9 cellular contexts compared by ENCODE assay signal in genomic region chr11:117076941-117077659, GRCh38. TPM values are rescaled to one million over a fixed set of nuclear protein-coding genes. Genes with fewer than 3 reads are reported as not detected.
DNase-seq lines count a peak whose midpoint lies in the region; ATAC-seq and TF ChIP-seq lines count a peak whose summit lies in the region.
"Had no signal": no experiment of that assay in that cellular context is flagged by ENCODE, and none has a peak within 500 bp of the region (broad histone marks: within the 10 kb centered on the region; RNA-seq: fewer than 3 reads in every experiment).

No MANE protein-coding gene starts in this region.

- peaks cover 0 to 2% of the 10 kb centered on the region in 2 experiments; a peak in 2 of 5 replicates for H3K9me3 Mint-ChIP-seq in H9

- no peak overlapping the region for H3K4me3 ChIP-seq in suprapubic skin
- H3K4me3 ChIP-seq: esophagus muscularis mucosa, lung had no signal

- H3K4me2 ChIP-seq in H9 (ENCODE audit: insufficient read depth, insufficient read length, low read length): peak overlapping the region; percentile 32

- TF ChIP-seq CTCF in H9 (conservative IDR thresholded peaks at IDR 0.05) (no peak), suprapubic skin (IDR thresholded peaks at IDR 0.05) (no peak)

- TF ChIP-seq POLR2A in suprapubic skin (IDR thresholded peaks at IDR 0.05): no peak

- H3K4me3 Mint-ChIP-seq in H9: no peak overlapping the region

- H2BK5ac ChIP-seq in H9 (ENCODE audit: insufficient read length, low read length): no peak overlapping the region

- H3K79me1 ChIP-seq in H9 (ENCODE audit: insufficient read depth, low read depth, low read length, poor library complexity, severe bottlenecking): no peaks in the 10 kb centered on the region

- H3K18ac ChIP-seq in H9 (ENCODE audit: insufficient read length, low read depth, low read length): no peak overlapping the region

- H3K4me1 ChIP-seq in H9 (ENCODE audit: insufficient read depth, low read length) (peaks cover 8% of the 10 kb centered on the region; the same call in 1 of the 2 replicates), suprapubic skin (peaks cover 39% of the 10 kb centered on the region)

- peaks cover 0 to 10% (median 5%) of the 10 kb centered on the region in 3 experiments; a peak in 2 of 7 replicates for H3K36me3 Mint-ChIP-seq in H9 (ENCODE audit: insufficient read depth in 1 of 3, low read depth in 3 of 3)

- H2AFZ ChIP-seq in H9 (ENCODE audit: low read length): no peak overlapping the region

- no peaks in the 10 kb centered on the region for H4K20me1 ChIP-seq in H9 (ENCODE audit: control insufficient read depth, insufficient read depth, insufficient read length)

- no peaks in the 10 kb centered on the region for H3K23me2 ChIP-seq in H9 (ENCODE audit: insufficient read length, low read depth, low read length, poor library complexity, severe bottlenecking)

- H3K27ac Mint-ChIP-seq in H9: peak overlapping the region in 2 of 3 experiments; percentile 57 to 88; a peak in 4 of 7 replicates

- no peaks in the 10 kb centered on the region for H3K9me3 ChIP-seq in H9 (ENCODE audit: control insufficient read depth, low read depth, low read length)
- no peaks in the 10 kb centered on the region for H3K9me3 ChIP-seq in suprapubic skin
- H3K9me3 ChIP-seq: esophagus muscularis mucosa had no signal

- no peak overlapping the region for H2BK12ac ChIP-seq in H9 (ENCODE audit: insufficient read length, low read depth, low read length)

- no peak for DNase-seq in H9
- peak; percentile 87 for DNase-seq in NCI-H146 treated with DMSO at 0.1 percent for 48 hours (lab: John Stamatoyannopoulos, UW; ENCODE audit: unreplicated experiment)
- DNase-seq in renal cortical epithelial cell (ENCODE audit: low read depth): peak; percentile 57
- DNase-seq in activated CD4-positive, CD25-positive, alpha-beta regulatory T cell treated with anti-CD3 and anti-CD28 coated beads, Interleukin-2, amount 50 U/mL, for 72 hours: no peak
- DNase-seq in suprapubic skin (ENCODE audit: low spot score in 2 of 2): no peak

- no peak overlapping the region for H3K56ac ChIP-seq in H9 (ENCODE audit: insufficient read length, low read depth, low read length)

- H3K79me2 ChIP-seq in H9 (ENCODE audit: insufficient read depth, low read length): peaks cover 6% of the 10 kb centered on the region; the same call in 1 of the 2 replicates

- H3K36me3 ChIP-seq in suprapubic skin: no peaks in the 10 kb centered on the region
- H3K36me3 ChIP-seq: esophagus muscularis mucosa had no signal

- H3K23ac ChIP-seq in H9 (ENCODE audit: insufficient read length, low read depth, low read length): no peak overlapping the region

- no peak overlapping the region for H3K4ac ChIP-seq in H9 (ENCODE audit: low read depth, low read length)

- no peak overlapping the region for H2BK20ac ChIP-seq in H9 (ENCODE audit: low read depth, low read length, poor library complexity, severe bottlenecking)

- ATAC-seq in HG02840 (IDR thresholded peaks at IDR 0.05; ENCODE audit: low FRiP score, unreplicated experiment): no peak

- no peak overlapping the region for H3K9ac ChIP-seq in H9 (ENCODE audit: extremely low read depth, insufficient read length, low read length)

- H3K27me3 ChIP-seq in H9 (ENCODE audit: insufficient read depth, low read length) (no peaks in the 10 kb centered on the region), suprapubic skin (no peaks in the 10 kb centered on the region)
- H3K27me3 ChIP-seq: esophagus muscularis mucosa had no signal

- no peak overlapping the region for H2BK15ac ChIP-seq in H9 (ENCODE audit: low read depth, low read length)

- H2BK120ac ChIP-seq in H9 (ENCODE audit: low read depth, low read length, poor library complexity, severe bottlenecking): no peak overlapping the region

- no CpG with 5 or more reads among the region's 3 CpGs for WGBS in H9 (ENCODE audit: extremely low coverage, insufficient read length, low lambda C conversion rate)
- WGBS in suprapubic skin: 48% methylated on average over 3 of the region's 3 CpGs

- H3K4me1 Mint-ChIP-seq in H9: peaks cover 33 to 49% of the 10 kb centered on the region in 2 experiments

- no peaks in the 10 kb centered on the region for H3K27me3 Mint-ChIP-seq in H9 (ENCODE audit: low read depth)

- H3K14ac ChIP-seq in H9 (ENCODE audit: insufficient read depth, low read length): no peak overlapping the region

- H3K27ac ChIP-seq in H9 (ENCODE audit: insufficient read length, low read depth, low read length) (no peak overlapping the region), cingulate gyrus (ENCODE audit: low read depth, low read length) (peak overlapping the region; percentile 88), suprapubic skin (no peak overlapping the region)
- H3K27ac ChIP-seq: esophagus muscularis mucosa had no signal

- no peak overlapping the region for H2AK5ac ChIP-seq in H9 (ENCODE audit: insufficient read length, low read length)

- no peak overlapping the region for H3T11ph ChIP-seq in H9 (ENCODE audit: low read length)

- no peak for TF ChIP-seq EP300 in suprapubic skin (IDR thresholded peaks at IDR 0.05)

- H4K5ac ChIP-seq in H9 (ENCODE audit: insufficient read length, low read depth, low read length): no peak overlapping the region

- no peak overlapping the region for H4K8ac ChIP-seq in H9 (replicated peaks; ENCODE audit: insufficient read length, low read depth, low read length)

- H4K91ac ChIP-seq in H9 (ENCODE audit: insufficient read length, low read depth, low read length): no peak overlapping the region

RNA-seq across cellular contexts. Expression of gene SIK3, which starts 21.1 kb away (rescaled TPM):
- total RNA-seq in H9 (2021): 31.4 and 35.5 TPM in 2 replicates
- 7.6 and 31.3 TPM in 2 replicates for total RNA-seq in renal cortical epithelial cell
- 10 to 100 TPM; 31.6 to 60.8 (median 37.5) TPM for total RNA-seq in suprapubic skin

Comparison
In these comparisons a context has a peak if more than half of its experiments do, and no peak if none do; other contexts are left out.
1. DNase-seq: peak in NCI-H146 treated with DMSO at 0.1 percent for 48 hours (single experiment) and renal cortical epithelial cell (single experiment); none in H9 (single experiment), activated CD4-positive, CD25-positive, alpha-beta regulatory T cell treated with anti-CD3 and anti-CD28 coated beads, Interleukin-2, amount 50 U/mL, for 72 hours (single experiment) and suprapubic skin (0 of 2).